Comparison of ENCODE assay signal across 16 cellular contexts in the genomic region with DNA sequence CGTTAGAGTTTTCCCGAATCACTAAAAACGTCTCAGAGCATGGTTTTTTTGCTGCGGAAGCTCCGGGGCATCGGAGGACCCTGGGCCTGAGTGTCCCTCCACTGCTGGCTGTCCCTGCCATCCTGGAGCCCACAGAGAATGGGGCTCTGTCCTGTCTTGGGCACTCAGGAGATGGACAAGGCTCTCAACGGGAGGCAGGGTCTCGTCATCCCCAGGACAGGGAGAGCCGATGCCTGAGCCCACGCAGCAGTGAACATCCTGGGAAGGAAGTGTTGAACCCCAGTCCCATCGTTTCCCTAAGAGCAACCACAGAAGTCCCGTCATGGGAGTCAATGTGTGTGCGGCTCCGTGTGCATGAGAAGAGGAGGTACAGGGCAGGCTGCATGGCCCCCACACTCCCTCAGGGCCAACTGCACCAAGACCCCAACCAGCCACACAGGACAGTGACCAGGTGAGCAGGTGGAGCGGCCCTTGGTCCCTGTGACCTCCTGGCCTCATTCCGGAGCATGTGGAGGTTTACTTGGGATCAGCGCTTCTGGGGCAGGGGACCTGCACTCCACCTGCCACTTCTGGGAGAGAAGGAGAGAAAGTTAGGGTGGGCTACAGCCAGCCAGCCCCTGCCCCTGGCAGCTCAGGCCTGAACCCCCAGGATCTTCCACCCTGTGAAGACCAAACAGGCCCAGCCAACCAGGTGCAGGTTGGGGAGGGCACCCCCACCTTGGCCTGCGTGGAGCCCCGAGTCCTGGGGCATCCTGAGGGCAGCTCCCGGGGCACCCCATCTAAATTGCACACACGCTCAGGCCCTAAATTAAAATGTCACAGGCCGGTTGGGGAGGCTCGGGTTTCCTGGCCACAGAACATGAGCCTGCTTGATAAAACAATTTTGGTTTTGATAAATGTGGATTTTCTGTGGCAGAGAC. TPM values are rescaled to one million over a fixed set of nuclear protein-coding genes. Genes with fewer than 3 reads are reported as not detected.
DNase-seq lines count a peak whose midpoint lies in the region; ATAC-seq and TF ChIP-seq lines count a peak whose summit lies in the region.
"Had no signal": no experiment of that assay in that cellular context is flagged by ENCODE, and none has a peak within 500 bp of the region (broad histone marks: within the 10 kb centered on the region; RNA-seq: fewer than 3 reads in every experiment).

No MANE protein-coding gene starts in this region.

- H3K9me3 ChIP-seq in heart right ventricle (no peaks in the 10 kb centered on the region), endodermal cell (ENCODE audit: control insufficient read depth, low read length) (no peaks in the 10 kb centered on the region), ovary (no peaks in the 10 kb centered on the region)

- WGBS in heart right ventricle, 2 donors = 82 to 86% methylated on average over 23 of the region's 23 CpGs
- 94% methylated on average over 18 to 23 of the region's 23 CpGs for WGBS in endodermal cell (ENCODE audit: insufficient coverage in 1 of 2, insufficient read length in 1 of 2), 2 experiments
- WGBS in ovary, 3 donors = 47 to 58% (median 53%) methylated on average over 23 of the region's 23 CpGs

- no peak for TF ChIP-seq EP300 in ovary (IDR thresholded peaks at IDR 0.05)

- H3K9ac ChIP-seq in endodermal cell (ENCODE audit: extremely low read depth, low read length, poor library complexity, severe bottlenecking) = no peak overlapping the region

- H3K4me3 Mint-ChIP-seq in endodermal cell (no peak overlapping the region), type B pancreatic cell (peak overlapping the region; percentile 63)
- H3K4me3 Mint-ChIP-seq in effector memory CD8-positive, alpha-beta T cell = no peak overlapping the region
- H3K4me3 Mint-ChIP-seq: T-helper 2 cell treated with Interferon-gamma antibody and Interleukin-4, amounts not matched to agents 5 μg/mL and 100 μg/mL, for 36 hours had no signal

- H3K27ac Mint-ChIP-seq in endodermal cell (no peak overlapping the region), type B pancreatic cell (no peak overlapping the region)
- H3K27ac Mint-ChIP-seq in effector memory CD8-positive, alpha-beta T cell = no peak overlapping the region
- H3K27ac Mint-ChIP-seq: T-helper 2 cell treated with Interferon-gamma antibody and Interleukin-4, amounts not matched to agents 5 μg/mL and 100 μg/mL, for 36 hours had no signal

- no peaks in the 10 kb centered on the region for H3K9me3 Mint-ChIP-seq in endodermal cell
- H3K9me3 Mint-ChIP-seq in type B pancreatic cell = no peaks in the 10 kb centered on the region
- H3K9me3 Mint-ChIP-seq in effector memory CD8-positive, alpha-beta T cell = no peaks in the 10 kb centered on the region
- H3K9me3 Mint-ChIP-seq: T-helper 2 cell treated with Interferon-gamma antibody and Interleukin-4, amounts not matched to agents 5 μg/mL and 100 μg/mL, for 36 hours had no signal

- H3K4me1 ChIP-seq in heart right ventricle (peaks cover 21 to 71% (median 40%) of the 10 kb centered on the region in 9 donors), endodermal cell (ENCODE audit: control insufficient read depth, insufficient read depth, low read length) (no peaks in the 10 kb centered on the region), ovary (ENCODE audit: insufficient read depth) (peaks cover 54% of the 10 kb centered on the region)

- no peaks in the 10 kb centered on the region for H3K36me3 Mint-ChIP-seq in endodermal cell (ENCODE audit: low read depth)
- no peaks in the 10 kb centered on the region for H3K36me3 Mint-ChIP-seq in type B pancreatic cell
- peaks cover 3% of the 10 kb centered on the region for H3K36me3 Mint-ChIP-seq in effector memory CD8-positive, alpha-beta T cell (ENCODE audit: insufficient read depth)

- peak overlapping the region in 1 of 10 donors; percentile 47 for H3K27ac ChIP-seq in heart right ventricle
- no peak overlapping the region for H3K27ac ChIP-seq in endodermal cell (ENCODE audit: low read depth, low read length)
- peak overlapping the region in 1 of 2 donors; percentile 55 for H3K27ac ChIP-seq in ovary

- POLR2A ChIA-PET in HEK293T (lab: Yijun Ruan, JAX) = no interaction called here

- TF ChIP-seq POLR2A in ovary (IDR thresholded peaks at IDR 0.05) = no peak

- intact Hi-C loops in cardiac septum (cut with DNase I) (no loop called here), heart right ventricle (cut with DNase I) (loop anchor here in 4 of 10 donors (5.0 to 10.0 kb wide), 3 partner anchors 78 to 140 kb away; no protein-coding TSS in a partner anchor), ovary (cut with DNase I) (loop anchor here in 3 of 4 donors (5.0 to 10.0 kb wide), 4 partner anchors 33 to 83 kb away; no protein-coding TSS in a partner anchor)

- CTCF ChIA-PET in HEK293T (lab: Yijun Ruan, JAX) = interaction anchor here (0.6 kb wide), 1 partner anchor 28 kb away, joined by 9 read pairs; no protein-coding TSS in a partner anchor

- H3K4me3 ChIP-seq in heart right ventricle = no peak overlapping the region
- no peak overlapping the region for H3K4me3 ChIP-seq in endodermal cell (ENCODE audit: low read length)
- no peak overlapping the region for H3K4me3 ChIP-seq in ovary

- peaks cover 16% of the 10 kb centered on the region for H3K27me3 Mint-ChIP-seq in endodermal cell (ENCODE audit: insufficient read depth)
- peaks cover 8% of the 10 kb centered on the region for H3K27me3 Mint-ChIP-seq in type B pancreatic cell
- peaks cover 25 to 57% of the 10 kb centered on the region in 2 donors for H3K27me3 Mint-ChIP-seq in effector memory CD8-positive, alpha-beta T cell

- H3K27me3 ChIP-seq in heart right ventricle (peaks cover 0 to 14% (median 0%) of the 10 kb centered on the region in 7 donors), endodermal cell (ENCODE audit: control insufficient read depth, insufficient read depth, low read length, poor library complexity, severe bottlenecking) (peaks cover 31% of the 10 kb centered on the region), ovary (no peaks in the 10 kb centered on the region)

- DNase-seq in cardiac septum (ENCODE audit: low spot score) = peak; percentile 66
- DNase-seq in heart right ventricle = no peak
- peak; percentile 35 for DNase-seq in endodermal cell
- DNase-seq in ovary = peak in 3 of 5 donors; percentile 25 to 41 (median 27)
- DNase-seq in type B pancreatic cell (ENCODE audit: extremely low spot score, unreplicated experiment) = peak; percentile 64
- no peak for DNase-seq in effector memory CD8-positive, alpha-beta T cell
- no peak for DNase-seq in HEK293T (ENCODE audit: extremely low spot score)
- DNase-seq: activated gamma-delta T cell treated with Interleukin-2 at 50 U/mL for 16 hours; hippocampal formation; NCI-H1436; NCI-H2171 treated with DMSO at 0.1 percent for 48 hours; NCI-H774; stimulated activated CD4-positive, alpha-beta T cell treated with anti-CD3 and anti-CD28 coated beads, Interleukin-12 subunit alpha, Interleukin-12 subunit beta, amount 100 ng/mL, for 4 hours; trophoblast cell had no signal

- ATAC-seq in heart right ventricle (no peak), GM19455 (IDR thresholded peaks at IDR 0.05; ENCODE audit: unreplicated experiment) (no peak)
- ATAC-seq in effector memory CD8-positive, alpha-beta T cell (replicated peaks) = no peak

- TF ChIP-seq CTCF in heart right ventricle (IDR thresholded peaks at IDR 0.05) (no peak), endodermal cell (conservative IDR thresholded peaks at IDR 0.05) (no peak), ovary (IDR thresholded peaks at IDR 0.05) (no peak), type B pancreatic cell (conservative IDR thresholded peaks at IDR 0.05) (no peak)

- H3K4me1 Mint-ChIP-seq in endodermal cell (peaks cover 1% of the 10 kb centered on the region), type B pancreatic cell (ENCODE audit: unreplicated experiment) (peaks cover 27% of the 10 kb centered on the region)
- H3K4me1 Mint-ChIP-seq in effector memory CD8-positive, alpha-beta T cell (ENCODE audit: low read depth in 2 of 2) = peaks cover 0 to 3% of the 10 kb centered on the region in 2 donors

- H3K36me3 ChIP-seq in heart right ventricle (no peaks in the 10 kb centered on the region), endodermal cell (ENCODE audit: control insufficient read depth, insufficient read depth, low read length) (no peaks in the 10 kb centered on the region), ovary (no peaks in the 10 kb centered on the region)

TF ChIP-seq in HEK293T, 16 proteins besides CTCF, POLR2A, EP300 and RAD21:
- TF ChIP-seq NFRKB (IDR thresholded peaks at IDR 0.05) = no peak
- no peak for TF ChIP-seq ZNF384 (IDR thresholded peaks at IDR 0.05)
- no peak for TF ChIP-seq CTBP1 (IDR thresholded peaks at IDR 0.05; ENCODE audit: borderline replicate concordance)
- no peak for TF ChIP-seq FOXM1 (IDR thresholded peaks at IDR 0.05; ENCODE audit: borderline replicate concordance)
- no peak for TF ChIP-seq ELF4 (IDR thresholded peaks at IDR 0.05)
- TF ChIP-seq, protein P1, sequence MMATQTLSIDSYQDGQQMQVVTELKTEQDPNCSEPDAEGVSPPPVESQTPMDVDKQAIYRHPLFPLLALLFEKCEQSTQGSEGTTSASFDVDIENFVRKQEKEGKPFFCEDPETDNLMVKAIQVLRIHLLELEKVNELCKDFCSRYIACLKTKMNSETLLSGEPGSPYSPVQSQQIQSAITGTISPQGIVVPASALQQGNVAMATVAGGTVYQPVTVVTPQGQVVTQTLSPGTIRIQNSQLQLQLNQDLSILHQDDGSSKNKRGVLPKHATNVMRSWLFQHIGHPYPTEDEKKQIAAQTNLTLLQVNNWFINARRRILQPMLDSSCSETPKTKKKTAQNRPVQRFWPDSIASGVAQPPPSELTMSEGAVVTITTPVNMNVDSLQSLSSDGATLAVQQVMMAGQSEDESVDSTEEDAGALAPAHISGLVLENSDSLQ (IDR thresholded peaks at IDR 0.05) = no peak
- no peak for TF ChIP-seq FOXA1 (IDR thresholded peaks at IDR 0.05)
- no peak for TF ChIP-seq TARDBP (IDR thresholded peaks at IDR 0.05)
- TF ChIP-seq SP1 (IDR thresholded peaks at IDR 0.05) = no peak
- TF ChIP-seq BHLHE40 (IDR thresholded peaks at IDR 0.05; ENCODE audit: borderline replicate concordance) = no peak
- no peak for TF ChIP-seq LEF1 (IDR thresholded peaks at IDR 0.05; ENCODE audit: borderline replicate concordance)
- TF ChIP-seq ARNT (IDR thresholded peaks at IDR 0.05) = no peak
- TF ChIP-seq SUZ12 (IDR thresholded peaks at IDR 0.05) = no peak
- no peak for TF ChIP-seq FOXK2 (IDR thresholded peaks at IDR 0.05)
- TF ChIP-seq L3MBTL2 (conservative IDR thresholded peaks at IDR 0.05) = no peak

RNA-seq across cellular contexts. Expression of a gene that starts 3.1 kb away (rescaled TPM):
- total RNA-seq in cardiac septum = 9.7 TPM
- 10 to 100 TPM in 1 of 10 donors, 1 to 10 TPM in 9; 3.9 to 12.7 (median 6.3) TPM for total RNA-seq in heart right ventricle
- 1 to 10 TPM; 4.2 to 6.9 TPM for polyA plus RNA-seq in heart right ventricle
- total RNA-seq in endodermal cell = 1 to 10 TPM in 1 of 2 donors, under 1 TPM in 1; 0.66 to 4.5 TPM
- polyA plus RNA-seq in endodermal cell (2013, experiment 1 of 2) = 0.96 TPM
- polyA plus RNA-seq in endodermal cell (2013, experiment 2 of 2) = 0.25 TPM
- total RNA-seq in ovary = 10 to 100 TPM; 32.7 to 69.5 (median 50.3) TPM
- 10 to 100 TPM; 16.7 to 29.5 TPM for polyA plus RNA-seq in ovary
- 9.7 and 140 TPM in 2 replicates for total RNA-seq in type B pancreatic cell (ENCODE audit: low replicate concordance)

Comparison
In these comparisons a context has a peak if more than half of its experiments do, and no peak if none do; other contexts are left out.
1. DNase-seq: peak in cardiac septum (single experiment), endodermal cell (single experiment), ovary (3 of 5) and type B pancreatic cell (single experiment); none in heart right ventricle (0 of 2), effector memory CD8-positive, alpha-beta T cell (0 of 3) and HEK293T (single experiment).